Comparison of ENCODE assay signal across 1 cellular context in the genomic region with DNA sequence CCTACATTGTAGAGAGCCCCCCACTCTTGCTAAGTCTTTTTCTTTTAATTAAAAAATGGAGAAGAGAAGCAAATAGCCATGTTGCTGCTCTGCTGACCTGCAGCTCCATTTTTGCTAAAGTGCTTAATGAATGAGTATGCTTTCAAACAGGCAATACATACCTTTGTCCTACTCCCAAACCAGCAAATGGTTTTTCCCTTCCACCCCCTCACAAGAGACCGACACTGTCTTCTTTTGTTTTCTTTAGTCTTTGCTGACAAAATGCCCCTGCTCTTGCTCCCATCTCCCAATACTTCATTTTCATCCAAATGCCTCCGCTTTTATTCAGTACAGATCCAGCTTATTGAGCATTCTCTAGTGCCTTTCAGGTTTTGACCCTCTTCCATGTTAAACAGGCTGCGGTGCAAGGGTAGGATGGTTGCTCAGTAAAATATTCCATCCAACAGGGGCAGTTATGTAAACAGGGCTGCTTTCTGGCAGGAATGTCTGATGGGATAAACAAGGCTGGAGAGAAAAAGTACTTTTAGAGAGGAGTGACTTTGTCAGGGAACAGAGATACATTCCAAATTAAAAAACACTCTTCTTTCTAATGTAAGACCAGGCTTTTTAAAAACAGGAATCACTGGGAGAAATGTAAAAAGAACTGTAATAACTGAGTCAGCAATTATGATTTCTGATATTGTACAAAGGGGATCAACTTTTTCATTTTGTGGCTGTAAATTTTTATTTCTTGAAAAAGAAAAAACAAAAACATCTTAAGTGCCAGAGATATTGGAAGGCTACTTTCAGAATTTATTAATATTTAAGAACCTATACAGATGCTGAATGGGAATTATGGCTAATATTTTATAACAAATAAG.
TF ChIP-seq lines count a peak whose summit lies in the region.

No MANE protein-coding gene starts in this region.

TF ChIP-seq in K562, 482 proteins besides CTCF, POLR2A, EP300 and RAD21 (continued from another document):
- TF ChIP-seq, protein P1, sequence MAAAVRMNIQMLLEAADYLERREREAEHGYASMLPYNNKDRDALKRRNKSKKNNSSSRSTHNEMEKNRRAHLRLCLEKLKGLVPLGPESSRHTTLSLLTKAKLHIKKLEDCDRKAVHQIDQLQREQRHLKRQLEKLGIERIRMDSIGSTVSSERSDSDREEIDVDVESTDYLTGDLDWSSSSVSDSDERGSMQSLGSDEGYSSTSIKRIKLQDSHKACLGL (CRISPR knock-in tag; IDR thresholded peaks at IDR 0.05; ENCODE audit: borderline replicate concordance, poor library complexity, severe bottlenecking) = no peak
TF ChIP-seq in K562: peak in this region for 5.
